In genomic region chr10:22071332-22071731, GRCh38 we compare ENCODE assay signal across 3 cellular contexts.
TF ChIP-seq lines count a peak whose summit lies in the region.

No MANE protein-coding gene starts in this region.

TF ChIP-seq in HepG2, 621 proteins besides CTCF, POLR2A, EP300 and RAD21:
- TF ChIP-seq MAFF (IDR thresholded peaks at IDR 0.05; ENCODE audit: low read depth, low read length) (peak; percentile 49; the same call in 1 of the 2 replicates), ZNF496 (CRISPR knock-in tag; IDR thresholded peaks at IDR 0.05; ENCODE audit: insufficient replicate concordance) (no peak), MAFK (conservative IDR thresholded peaks at IDR 0.05 in 1 of 2, IDR thresholded peaks at IDR 0.05 in 1 of 2; ENCODE audit: low read length in 2 of 2) (peak; percentile 23 to 67; a peak in 2 of 4 replicates)

TF ChIP-seq in IMR-90, 13 proteins besides CTCF, POLR2A, EP300 and RAD21:
- TF ChIP-seq MAFK (IDR thresholded peaks at IDR 0.05; ENCODE audit: low read depth, low read length): peak; percentile 8; the same call in 1 of the 2 replicates
- no peak for TF ChIP-seq FOS (IDR thresholded peaks at IDR 0.05; ENCODE audit: low read depth, low read length)

TF ChIP-seq in SK-N-SH treated with all-trans-retinoic acid at 6 μM for 48 hours, 23 proteins besides CTCF, POLR2A, EP300 and RAD21:
- no peak for TF ChIP-seq ZNF565 (CRISPR knock-in tag; conservative IDR thresholded peaks at IDR 0.05; ENCODE audit: low read depth)
TF ChIP-seq in SK-N-SH treated with all-trans-retinoic acid at 6 μM for 48 hours: peak in this region for 0.
